In genomic region chr20:19431308-19431685, GRCh38 we compare ENCODE assay signal across 9 cellular contexts.
"Had no signal": no experiment of that assay in that cellular context is flagged by ENCODE, and none has a peak within 500 bp of the region (broad histone marks: within the 10 kb centered on the region; RNA-seq: fewer than 3 reads in every experiment).

No MANE protein-coding gene starts in this region.

- H3K36me3 ChIP-seq: HAP-1 had no signal

- H2AFZ ChIP-seq: GM23248 had no signal

- H3K4me1 ChIP-seq: HAP-1 had no signal

- ATAC-seq: HCT116, HepG2 had no signal

- H3K4me3 ChIP-seq: GM23248, HAP-1 had no signal

- DNase-seq: GM23248, GOT3, H7, HFFc6, KBM-7 had no signal

- H3K9me3 ChIP-seq: HAP-1 had no signal

- H3K9ac ChIP-seq: GM23248 had no signal

- H3K27ac ChIP-seq: GM23248, HL-60 had no signal
